In genomic region chr17:7418472-7419152, GRCh38 we compare ENCODE assay signal across 19 cellular contexts. TPM values are rescaled to one million over a fixed set of nuclear protein-coding genes. Genes with fewer than 3 reads are reported as not detected.
DNase-seq lines count a peak whose midpoint lies in the region; ATAC-seq and TF ChIP-seq lines count a peak whose summit lies in the region.
"Had no signal": no experiment of that assay in that cellular context is flagged by ENCODE, and none has a peak within 500 bp of the region (broad histone marks: within the 10 kb centered on the region; RNA-seq: fewer than 3 reads in every experiment).

No MANE protein-coding gene starts in this region.

- H4K5ac ChIP-seq in mesendoderm (ENCODE audit: low read length), result no peak overlapping the region

- peak overlapping the region; percentile 10 for H3K56ac ChIP-seq in mesendoderm (ENCODE audit: low read length)

- ATAC-seq in PC-3 (no peak), aorta (ENCODE audit: low FRiP score) (no peak), HG03565 (IDR thresholded peaks at IDR 0.05; ENCODE audit: unreplicated experiment) (no peak)
- ATAC-seq: A549; CD8-positive, alpha-beta T cell; HCT116 had no signal

- H3K36me3 ChIP-seq in PC-3 (ENCODE audit: low read depth, low read length), result no peaks in the 10 kb centered on the region
- H3K36me3 ChIP-seq in ectodermal cell (ENCODE audit: control insufficient read depth, insufficient read depth, low read length), result peaks cover 12% of the 10 kb centered on the region
- no peaks in the 10 kb centered on the region for H3K36me3 ChIP-seq in mesendoderm (ENCODE audit: control insufficient read depth, insufficient read depth, low read length)
- peaks cover 30 to 51% of the 10 kb centered on the region in 2 donors for H3K36me3 ChIP-seq in neuronal stem cell (replicated peaks in 1 of 2; ENCODE audit: control insufficient read depth in 2 of 2, insufficient read depth in 2 of 2, low read length in 2 of 2)
- H3K36me3 ChIP-seq in aorta (ENCODE audit: control insufficient read depth in 1 of 2, insufficient read depth in 2 of 2, low read length in 1 of 2), result no peaks in the 10 kb centered on the region

- CTCF ChIA-PET in PC-3 (lab: Charles Lee), result no interaction called here

- H3K9ac ChIP-seq in PC-3 (ENCODE audit: low read length), result no peak overlapping the region
- no peak overlapping the region for H3K9ac ChIP-seq in mesendoderm (ENCODE audit: low read length)
- peak overlapping the region; percentile 2 for H3K9ac ChIP-seq in neuronal stem cell (ENCODE audit: low read depth, low read length, poor library complexity)

- POLR2A ChIA-PET in PC-3 (lab: Charles Lee; ENCODE audit: unreplicated experiment), result no interaction called here

- no peaks in the 10 kb centered on the region for H4K20me1 ChIP-seq in PC-3 (ENCODE audit: low read length)

- peak overlapping the region; percentile 82 for H2BK12ac ChIP-seq in neuronal stem cell (ENCODE audit: low read length)

- H4K8ac ChIP-seq in mesendoderm (ENCODE audit: low read depth, low read length), result no peak overlapping the region
- no peak overlapping the region for H4K8ac ChIP-seq in neuronal stem cell (ENCODE audit: low read depth, low read length)

- H3K27ac ChIP-seq in PC-3 (ENCODE audit: low read length) (no peak overlapping the region), ectodermal cell (ENCODE audit: insufficient read depth, low read depth, low read length, poor library complexity, severe bottlenecking) (peak overlapping the region; percentile 8), mesendoderm (ENCODE audit: low read depth, low read length) (no peak overlapping the region), neuronal stem cell (replicated peaks; ENCODE audit: low read length) (peak overlapping the region; percentile 43), aorta (ENCODE audit: low read depth in 1 of 2, low read length in 2 of 2) (no peak overlapping the region)
- H3K27ac ChIP-seq: A549 had no signal

- no peak overlapping the region for H2BK15ac ChIP-seq in mesendoderm (replicated peaks; ENCODE audit: low read depth)
- H2BK15ac ChIP-seq in neuronal stem cell (ENCODE audit: low read length), result no peak overlapping the region

- no peaks in the 10 kb centered on the region for H3K79me1 ChIP-seq in mesendoderm (ENCODE audit: low read length)
- H3K79me1 ChIP-seq in neuronal stem cell (ENCODE audit: low read depth, low read length), result peaks cover 4% of the 10 kb centered on the region

- H3K4ac ChIP-seq in mesendoderm (ENCODE audit: low read depth, low read length) (no peak overlapping the region), neuronal stem cell (ENCODE audit: low read length) (no peak overlapping the region)

- H3K9me3 ChIP-seq in PC-3 (ENCODE audit: low read length), result no peaks in the 10 kb centered on the region
- no peaks in the 10 kb centered on the region for H3K9me3 ChIP-seq in ectodermal cell (ENCODE audit: control insufficient read depth, low read length)
- H3K9me3 ChIP-seq in neuronal stem cell (replicated peaks in 1 of 2; ENCODE audit: control insufficient read depth in 2 of 2, insufficient read depth in 1 of 2, low read depth in 1 of 2, low read length in 2 of 2), result no peaks in the 10 kb centered on the region
- no peaks in the 10 kb centered on the region for H3K9me3 ChIP-seq in aorta (ENCODE audit: control insufficient read depth, low read length)
- H3K9me3 ChIP-seq: A549 had no signal

- no peaks in the 10 kb centered on the region for H3K4me1 ChIP-seq in PC-3 (ENCODE audit: insufficient read depth, low read length)
- peaks cover 31% of the 10 kb centered on the region for H3K4me1 ChIP-seq in ectodermal cell (ENCODE audit: control insufficient read depth, insufficient read depth, low read length)
- no peaks in the 10 kb centered on the region for H3K4me1 ChIP-seq in mesendoderm (ENCODE audit: control insufficient read depth, low read depth, low read length)
- H3K4me1 ChIP-seq in neuronal stem cell (ENCODE audit: control insufficient read depth in 2 of 2, insufficient read depth in 1 of 2, low read depth in 1 of 2, low read length in 2 of 2), result peaks cover 26 to 38% of the 10 kb centered on the region in 2 donors
- no peaks in the 10 kb centered on the region for H3K4me1 ChIP-seq in aorta (ENCODE audit: control insufficient read depth in 1 of 2, insufficient read depth in 2 of 2, low read length in 2 of 2)

- H2BK120ac ChIP-seq in mesendoderm (ENCODE audit: low read depth, low read length), result no peak overlapping the region
- H2BK120ac ChIP-seq in neuronal stem cell (ENCODE audit: low read depth, low read length), result no peak overlapping the region

- no peaks in the 10 kb centered on the region for H3K27me3 ChIP-seq in PC-3 (ENCODE audit: low read length)
- H3K27me3 ChIP-seq in ectodermal cell (ENCODE audit: control insufficient read depth, insufficient read depth, low read length, poor library complexity, severe bottlenecking), result no peaks in the 10 kb centered on the region
- no peaks in the 10 kb centered on the region for H3K27me3 ChIP-seq in mesendoderm (ENCODE audit: insufficient read depth, low read length, poor library complexity)
- H3K27me3 ChIP-seq in neuronal stem cell (ENCODE audit: control insufficient read depth in 3 of 3, insufficient read depth in 3 of 3, low read depth in 1 of 3, low read length in 3 of 3), result no peaks in the 10 kb centered on the region
- H3K27me3 ChIP-seq in aorta (ENCODE audit: control insufficient read depth in 1 of 2, insufficient read depth in 2 of 2, low read length in 1 of 2), result no peaks in the 10 kb centered on the region

- H2BK5ac ChIP-seq in mesendoderm (ENCODE audit: low read length), result no peak overlapping the region
- peak overlapping the region; percentile 7 for H2BK5ac ChIP-seq in neuronal stem cell (ENCODE audit: low read length)

- H3K79me2 ChIP-seq in PC-3 (ENCODE audit: low read length) (no peaks in the 10 kb centered on the region), mesendoderm (ENCODE audit: control insufficient read depth, insufficient read depth, low read length) (no peaks in the 10 kb centered on the region)

- BruUV-seq in PC-3 (replicated peaks; lab: Mats Ljungman, UMichigan), result TSS peak; percentile 44

- H3K18ac ChIP-seq in mesendoderm (ENCODE audit: low read length), result no peak overlapping the region
- peak overlapping the region; percentile 49 for H3K18ac ChIP-seq in neuronal stem cell (ENCODE audit: low read length)

- H3F3A ChIP-seq in PC-3 (ENCODE audit: low read length, unreplicated experiment), result no peaks in the 10 kb centered on the region

- DNase-seq in PC-3, result no peak
- no peak for DNase-seq in mesendoderm
- DNase-seq in neuronal stem cell (ENCODE audit: low spot score), result no peak
- DNase-seq in NCI-H187 (lab: John Stamatoyannopoulos, UW), result no peak
- no peak for DNase-seq in aorta
- no peak for DNase-seq in NCI-H524 treated with DMSO at 0.1 percent for 48 hours (lab: John Stamatoyannopoulos, UW)
- DNase-seq: CD8-positive, alpha-beta T cell; COR-L47; DMS153; DMS79 treated with DMSO at 0.1 percent for 48 hours; GDM1 had no signal

- no peak overlapping the region for H4K91ac ChIP-seq in neuronal stem cell (ENCODE audit: low read depth, low read length, poor library complexity)

- no peak overlapping the region for H3K4me2 ChIP-seq in PC-3 (ENCODE audit: low read length)
- H3K4me2 ChIP-seq in mesendoderm (ENCODE audit: low read length), result no peak overlapping the region
- H3K4me2 ChIP-seq in neuronal stem cell (ENCODE audit: insufficient read depth, low read length, poor library complexity, severe bottlenecking), result no peak overlapping the region
- H3K4me2 ChIP-seq: A549 had no signal

- H2AK5ac ChIP-seq in mesendoderm (ENCODE audit: low read length) (no peak overlapping the region), neuronal stem cell (ENCODE audit: low read depth, low read length) (peak overlapping the region; percentile 9)

- intact Hi-C loops in PC-3 (cut with micrococcal nuclease), result no loop called here
- intact Hi-C loops in aorta (cut with DNase I), result no loop called here

- no peak overlapping the region for H3K14ac ChIP-seq in neuronal stem cell (ENCODE audit: low read length)

- no peak for TF ChIP-seq CTCF in PC-3 (conservative IDR thresholded peaks at IDR 0.05; ENCODE audit: low read depth, low read length)

- no peaks in the 10 kb centered on the region for H3K9me2 ChIP-seq in PC-3 (replicated peaks; ENCODE audit: low read length)

- H2AFZ ChIP-seq in PC-3 (ENCODE audit: low read length), result no peak overlapping the region
- no peak overlapping the region for H2AFZ ChIP-seq in neuronal stem cell (ENCODE audit: low read length)

- H3K23ac ChIP-seq in mesendoderm (ENCODE audit: low read length), result no peak overlapping the region
- H3K23ac ChIP-seq in neuronal stem cell (ENCODE audit: low read depth, low read length, poor library complexity), result no peak overlapping the region

- no peak overlapping the region for H3K4me3 ChIP-seq in PC-3 (ENCODE audit: low read length)
- no peak overlapping the region for H3K4me3 ChIP-seq in ectodermal cell (ENCODE audit: insufficient read depth, low read depth, low read length)
- H3K4me3 ChIP-seq in mesendoderm (ENCODE audit: low read length), result no peak overlapping the region
- H3K4me3 ChIP-seq in neuronal stem cell (ENCODE audit: low read length in 2 of 2), result no peak overlapping the region
- no peak overlapping the region for H3K4me3 ChIP-seq in aorta (ENCODE audit: low read length in 2 of 2)
- H3K4me3 ChIP-seq: A549 had no signal

- WGBS in ectodermal cell, 2 experiments, result 73 to 76% methylated on average over 18 of the region's 18 CpGs
- WGBS in mesendoderm (ENCODE audit: extremely low coverage, insufficient coverage, low lambda C conversion rate), result no CpG with 5 or more reads among the region's 18 CpGs
- WGBS in neuronal stem cell (ENCODE audit: extremely low coverage in 2 of 2, insufficient read length in 2 of 2, insufficient replicate concordance in 1 of 2), 2 donors, result no CpG with 5 or more reads among the region's 18 CpGs
- WGBS in aorta, 2 donors, result 71 to 74% methylated on average over 18 of the region's 18 CpGs

RNA-seq across cellular contexts. Expression of gene SPEM1, which starts 1.5 kb away (rescaled TPM):
- total RNA-seq in PC-3 (2014; rRNA removed), result not detected in 2 replicates
- polyA plus RNA-seq in ectodermal cell (2013, experiment 1 of 4), result not detected
- 0.20 TPM for polyA plus RNA-seq in ectodermal cell (2013, experiment 2 of 4)
- not detected for polyA plus RNA-seq in ectodermal cell (2013, experiment 3 of 4)
- 0.32 TPM for polyA plus RNA-seq in ectodermal cell (2013, experiment 4 of 4)
- polyA plus RNA-seq in mesendoderm (2013, experiment 1 of 2), result 0.07 TPM
- polyA plus RNA-seq in mesendoderm (2013, experiment 2 of 2), result 0.06 TPM
- not detected for polyA plus RNA-seq in neuronal stem cell (2013, experiment 1 of 2)
- polyA plus RNA-seq in neuronal stem cell (2013, experiment 2 of 2), result not detected
- not detected for total RNA-seq in aorta
- polyA plus RNA-seq in aorta, result not detected
- total RNA-seq: CD8-positive, alpha-beta T cell; H4; HT-29 had no signal
- polyA plus RNA-seq: BJ, CD14-positive monocyte had no signal

RNA-seq across cellular contexts. Expression of gene SPEM2, which starts 6.8 kb away (rescaled TPM):
- total RNA-seq in PC-3 (2014; rRNA removed), result not detected in 2 replicates
- not detected for polyA plus RNA-seq in ectodermal cell (2013, experiment 1 of 4)
- not detected for polyA plus RNA-seq in ectodermal cell (2013, experiment 2 of 4)
- not detected for polyA plus RNA-seq in ectodermal cell (2013, experiment 3 of 4)
- polyA plus RNA-seq in ectodermal cell (2013, experiment 4 of 4), result not detected
- 0.03 TPM for polyA plus RNA-seq in mesendoderm (2013, experiment 1 of 2)
- not detected for polyA plus RNA-seq in mesendoderm (2013, experiment 2 of 2)
- 0.06 TPM for polyA plus RNA-seq in neuronal stem cell (2013, experiment 1 of 2)
- 0.01 TPM for polyA plus RNA-seq in neuronal stem cell (2013, experiment 2 of 2)
- not detected for total RNA-seq in aorta
- polyA plus RNA-seq in aorta, result not detected
- total RNA-seq: CD8-positive, alpha-beta T cell; H4; HT-29 had no signal
- polyA plus RNA-seq: A549, BJ, CD14-positive monocyte had no signal

RNA-seq across cellular contexts. Expression of gene SPEM3, which starts 10.0 kb away (rescaled TPM):
- not detected in 2 replicates for total RNA-seq in PC-3 (2014; rRNA removed)
- not detected for polyA plus RNA-seq in ectodermal cell (2013, experiment 1 of 4)
- not detected for polyA plus RNA-seq in ectodermal cell (2013, experiment 2 of 4)
- not detected for polyA plus RNA-seq in ectodermal cell (2013, experiment 3 of 4)
- not detected for polyA plus RNA-seq in ectodermal cell (2013, experiment 4 of 4)
- not detected for polyA plus RNA-seq in mesendoderm (2013, experiment 1 of 2)
- polyA plus RNA-seq in mesendoderm (2013, experiment 2 of 2), result not detected
- not detected for polyA plus RNA-seq in neuronal stem cell (2013, experiment 1 of 2)
- polyA plus RNA-seq in neuronal stem cell (2013, experiment 2 of 2), result not detected
- not detected for total RNA-seq in aorta
- polyA plus RNA-seq in aorta, result not detected
- total RNA-seq: CD8-positive, alpha-beta T cell; H4; HT-29 had no signal
- polyA plus RNA-seq: A549, BJ, CD14-positive monocyte had no signal

RNA-seq across cellular contexts. Expression of gene NLGN2, which starts 11.0 kb away (rescaled TPM):
- total RNA-seq in PC-3 (2014; rRNA removed), result 7.4 and 12.7 TPM in 2 replicates
- polyA plus RNA-seq in ectodermal cell (2013, experiment 1 of 4), result 117 TPM
- 124 TPM for polyA plus RNA-seq in ectodermal cell (2013, experiment 2 of 4)
- 90.3 TPM for polyA plus RNA-seq in ectodermal cell (2013, experiment 3 of 4)
- 101 TPM for polyA plus RNA-seq in ectodermal cell (2013, experiment 4 of 4)
- polyA plus RNA-seq in mesendoderm (2013, experiment 1 of 2), result 9.3 TPM
- polyA plus RNA-seq in mesendoderm (2013, experiment 2 of 2), result 9.1 TPM
- 60.8 TPM for polyA plus RNA-seq in neuronal stem cell (2013, experiment 1 of 2)
- polyA plus RNA-seq in neuronal stem cell (2013, experiment 2 of 2), result 59.8 TPM
- 10 to 100 TPM; 32.9 to 49.9 TPM for total RNA-seq in aorta
- 10 to 100 TPM in 1 of 2 donors, 1 to 10 TPM in 1; 2.4 to 28.8 TPM for polyA plus RNA-seq in aorta
- polyA plus RNA-seq: CD14-positive monocyte had no signal

RNA-seq across cellular contexts. Expression of gene TMEM256, which starts 14.7 kb away (rescaled TPM):
- total RNA-seq in PC-3 (2014; rRNA removed), result 56.6 and 82.4 TPM in 2 replicates
- polyA plus RNA-seq in ectodermal cell (2013, experiment 1 of 4), result 98.0 TPM
- polyA plus RNA-seq in ectodermal cell (2013, experiment 2 of 4), result 86.2 TPM
- polyA plus RNA-seq in ectodermal cell (2013, experiment 3 of 4), result 107 TPM
- 129 TPM for polyA plus RNA-seq in ectodermal cell (2013, experiment 4 of 4)
- polyA plus RNA-seq in mesendoderm (2013, experiment 1 of 2), result 101 TPM
- polyA plus RNA-seq in mesendoderm (2013, experiment 2 of 2), result 100 TPM
- polyA plus RNA-seq in neuronal stem cell (2013, experiment 1 of 2), result 255 TPM
- polyA plus RNA-seq in neuronal stem cell (2013, experiment 2 of 2), result 258 TPM
- total RNA-seq in aorta, result 10 to 100 TPM; 35.0 to 40.1 TPM
- polyA plus RNA-seq in aorta, result 100 to 1,000 TPM; 134 to 224 TPM

Comparison
In these comparisons a context has a peak if more than half of its experiments do, and no peak if none do; other contexts are left out.
1. H3K27ac ChIP-seq: peak in ectodermal cell (single experiment) and neuronal stem cell (single experiment); none in PC-3 (single experiment), mesendoderm (single experiment) and aorta (0 of 2).